In the genomic region with DNA sequence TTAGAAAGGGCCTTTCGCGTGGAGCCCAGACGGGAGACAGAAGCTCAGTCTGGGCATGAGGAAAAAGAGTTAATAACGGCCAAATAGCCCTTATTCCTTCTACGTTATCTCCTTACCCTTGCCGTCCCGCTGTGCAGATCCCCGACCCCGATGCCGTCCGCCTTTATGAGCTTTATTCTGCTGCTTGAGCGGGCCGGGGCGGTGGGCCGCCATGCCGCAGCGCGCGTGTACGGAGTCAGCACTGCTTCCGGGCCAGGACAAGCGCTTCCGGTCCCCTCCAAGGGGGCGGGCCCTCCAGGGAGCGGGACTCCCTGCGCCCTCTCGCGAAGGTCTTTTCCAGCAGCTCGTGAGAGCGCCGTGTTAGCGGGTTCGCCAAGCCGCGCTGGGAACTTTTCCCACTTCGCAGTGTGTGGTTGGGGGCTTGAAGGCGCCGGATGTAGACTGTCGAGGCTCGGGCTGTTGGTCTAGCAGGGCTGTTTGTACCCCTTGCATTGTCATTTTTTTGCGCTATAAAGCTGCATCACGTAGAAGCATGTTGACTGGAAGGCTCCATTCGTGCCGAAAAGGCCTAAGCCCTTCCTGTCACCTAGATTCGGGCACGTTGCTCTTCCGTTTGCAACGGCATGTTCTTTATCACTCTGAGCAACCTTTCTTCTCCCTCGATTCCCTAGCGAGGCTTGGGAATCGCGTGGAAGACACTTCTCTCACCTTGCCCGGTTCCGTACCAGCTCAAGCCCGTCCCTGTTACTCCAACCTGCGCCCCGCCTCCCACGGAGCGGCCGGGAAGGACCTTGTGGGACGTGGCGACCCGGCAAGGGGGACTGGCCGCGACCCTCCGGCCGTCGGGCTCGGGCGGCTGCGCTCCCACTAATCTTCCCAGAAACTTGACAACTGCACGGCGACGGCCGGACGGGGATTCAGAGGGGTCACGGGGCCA, we compare ENCODE assay signal across 1 cellular context.
TF ChIP-seq lines count a peak whose summit lies in the region.

A gene (minus strand): TSS at position 243 of the 937 bp plus-strand sequence. CDS start 30 bp downstream, at position 213.

TF ChIP-seq in PFSK-1, 5 proteins besides CTCF, POLR2A, EP300 and RAD21 (continued from another document):
- TF ChIP-seq SIN3A (IDR thresholded peaks at IDR 0.05; ENCODE audit: borderline replicate concordance, insufficient read depth, low read length) = peak; percentile 93; the same call in 1 of the 2 replicates
